In the genomic region with DNA sequence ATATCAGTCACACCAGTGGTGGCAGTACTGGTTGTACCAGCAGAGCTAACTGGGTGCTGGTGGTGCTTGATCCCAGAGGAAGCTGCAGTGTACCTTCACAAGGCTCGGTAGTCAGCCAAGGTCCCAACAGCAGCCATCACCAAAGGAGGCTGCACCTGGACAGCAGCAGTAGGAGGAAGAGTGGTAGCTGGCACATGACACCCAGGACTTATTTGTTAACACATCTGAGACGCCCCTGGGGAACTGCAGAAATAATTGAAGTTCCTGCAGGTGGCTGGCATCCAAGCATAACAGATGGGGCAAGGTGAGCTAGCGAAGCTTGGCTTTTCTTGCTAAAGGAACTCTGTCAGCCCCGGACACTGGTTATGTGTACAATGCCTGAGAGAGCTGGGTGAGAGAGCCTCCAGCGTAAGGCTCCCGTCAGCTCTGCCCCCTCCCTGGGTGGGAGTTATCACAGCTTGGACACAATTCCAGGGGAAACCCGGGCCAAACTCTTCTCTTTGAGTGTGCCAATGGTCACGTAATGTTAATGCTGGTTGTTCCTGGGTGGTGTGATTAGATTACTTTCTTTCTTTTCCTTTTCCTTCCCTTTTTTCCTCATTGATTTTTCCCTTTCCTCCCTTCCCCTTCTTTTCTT, we compare ENCODE assay signal across 12 cellular contexts. TPM values are rescaled to one million over a fixed set of nuclear protein-coding genes. Genes with fewer than 3 reads are reported as not detected.
DNase-seq lines count a peak whose midpoint lies in the region; ATAC-seq and TF ChIP-seq lines count a peak whose summit lies in the region.
"Had no signal": no experiment of that assay in that cellular context is flagged by ENCODE, and none has a peak within 500 bp of the region (broad histone marks: within the 10 kb centered on the region; RNA-seq: fewer than 3 reads in every experiment).

No MANE protein-coding gene starts in this region.

- H3K27me3 ChIP-seq in prostate gland (replicated peaks; ENCODE audit: insufficient read depth) = no peaks in the 10 kb centered on the region
- H3K27me3 ChIP-seq: SJCRH30 had no signal

- no peak overlapping the region for H3K27ac ChIP-seq in prostate gland
- H3K27ac ChIP-seq: SJCRH30 had no signal

- ATAC-seq in GM18907 (IDR thresholded peaks at IDR 0.05; ENCODE audit: unreplicated experiment) = peak; percentile 57
- ATAC-seq: activated naive CD4-positive, alpha-beta T cell treated with anti-CD3 and anti-CD28 coated beads, Interleukin-2, amount 50 U/mL, for 72 hours; left colon had no signal

- no peak for TF ChIP-seq POLR2A in prostate gland (IDR thresholded peaks at IDR 0.05)

- no peak for TF ChIP-seq CTCF in prostate gland (IDR thresholded peaks at IDR 0.05)

- no peak overlapping the region for H3K4me3 ChIP-seq in prostate gland
- H3K4me3 ChIP-seq: SJCRH30 had no signal

- 22% methylated on average over 8 of the region's 8 CpGs for WGBS in prostate gland

- no peaks in the 10 kb centered on the region for H3K36me3 ChIP-seq in prostate gland
- H3K36me3 ChIP-seq: SJCRH30 had no signal

- H3K4me1 ChIP-seq in prostate gland (replicated peaks) = no peaks in the 10 kb centered on the region
- H3K4me1 ChIP-seq: SJCRH30 had no signal

- intact Hi-C loops in prostate gland (cut with DNase I) = no loop called here

- H3K9me3 ChIP-seq in prostate gland = no peaks in the 10 kb centered on the region
- H3K9me3 ChIP-seq: SJCRH30 had no signal

- peak; percentile 60 for DNase-seq in NCI-H146 treated with DMSO at 0.1 percent for 48 hours (lab: John Stamatoyannopoulos, UW; ENCODE audit: unreplicated experiment)
- DNase-seq in RPMI8226 = peak; percentile 86
- DNase-seq in renal cortical epithelial cell (ENCODE audit: low read depth) = peak; percentile 44
- DNase-seq in NCI-H2227 (lab: John Stamatoyannopoulos, UW; ENCODE audit: unreplicated experiment) = no peak
- DNase-seq in OCI-M1 (lab: John Stamatoyannopoulos, UW) = no peak
- no peak for DNase-seq in prostate gland (ENCODE audit: low spot score)
- DNase-seq: activated CD4-positive, alpha-beta T cell treated with anti-CD3 and anti-CD28 coated beads for 4 hours; left colon; occipital lobe; SJCRH30 had no signal

RNA-seq across cellular contexts. Expression of gene PARP1, which starts 29.1 kb away (rescaled TPM):
- total RNA-seq in renal cortical epithelial cell (93.8 and 127 TPM in 2 replicates), prostate gland (100 to 1,000 TPM; 197 to 212 TPM)

Comparison
In these comparisons a context has a peak if more than half of its experiments do, and no peak if none do; other contexts are left out.
1. DNase-seq: peak in NCI-H146 treated with DMSO at 0.1 percent for 48 hours (single experiment), RPMI8226 (single experiment) and renal cortical epithelial cell (single experiment); none in NCI-H2227 (single experiment), OCI-M1 (single experiment) and prostate gland (single experiment).